Comparison of ENCODE assay signal across 8 cellular contexts in genomic region chr17:7280519-7281073, GRCh38. TPM values are rescaled to one million over a fixed set of nuclear protein-coding genes. Genes with fewer than 3 reads are reported as not detected.
DNase-seq lines count a peak whose midpoint lies in the region; ATAC-seq and TF ChIP-seq lines count a peak whose summit lies in the region.

No MANE protein-coding gene starts in this region.

- H3K9me3 ChIP-seq in T-helper 17 cell (ENCODE audit: control insufficient read depth, low read length, poor library complexity, severe bottlenecking), result no peaks in the 10 kb centered on the region
- no peaks in the 10 kb centered on the region for H3K9me3 ChIP-seq in left ventricle myocardium inferior (replicated peaks)
- no peaks in the 10 kb centered on the region for H3K9me3 ChIP-seq in prostate gland
- H3K9me3 ChIP-seq in upper lobe of right lung, result no peaks in the 10 kb centered on the region

- no peak overlapping the region for H3K27ac Mint-ChIP-seq in T-helper 17 cell

- peak; percentile 29 for TF ChIP-seq POLR2A in prostate gland (IDR thresholded peaks at IDR 0.05)

- peak overlapping the region; percentile 84 for H3K4me3 Mint-ChIP-seq in T-helper 17 cell

- peaks cover 33% of the 10 kb centered on the region for H3K27me3 Mint-ChIP-seq in T-helper 17 cell

- H3K4me3 ChIP-seq in H7 (ENCODE audit: insufficient read depth, low read depth, low read length) (peak overlapping the region; percentile 36), left ventricle myocardium inferior (peak overlapping the region; percentile 76), prostate gland (peak overlapping the region; percentile 34 to 41), upper lobe of right lung (peak overlapping the region; percentile 53)

- H3K27ac ChIP-seq in left ventricle myocardium inferior (replicated peaks) (peak overlapping the region; percentile 95), prostate gland (peak overlapping the region; percentile 77), upper lobe of right lung (peak overlapping the region; percentile 61)

- peak; percentile 90 for ATAC-seq in T-helper 17 cell
- peak; percentile 90 for ATAC-seq in upper lobe of right lung

- intact Hi-C loops in left ventricle myocardium inferior (cut with micrococcal nuclease) (no loop called here), prostate gland (cut with DNase I) (loop anchor here (1.0 to 10.0 kb wide), 3 partner anchors 16 to 236 kb away; partner anchors contain the start of genes ELP5 and SLC16A11), upper lobe of right lung (cut with DNase I) (no loop called here)

- under 1% methylated on average over 29 of the region's 29 CpGs for WGBS in prostate gland

- DNase-seq in DMS 273 treated with DMSO at 0.1 percent for 48 hours (lab: John Stamatoyannopoulos, UW) (peak; percentile 76), H7 (peak; percentile 91), NCI-H1105 (lab: John Stamatoyannopoulos, UW) (peak; percentile 89), T-helper 17 cell (peak; percentile 71 to 81 (median 74)), amniotic stem cell (lab: John Stamatoyannopoulos, UW) (peak; percentile 56), left ventricle myocardium inferior (peak; percentile 85), prostate gland (ENCODE audit: low spot score) (peak; percentile 74), upper lobe of right lung (peak; percentile 91)

- H3K36me3 ChIP-seq in H7 (replicated peaks; ENCODE audit: control insufficient read depth, insufficient read depth, low read length), result no peaks in the 10 kb centered on the region
- H3K36me3 ChIP-seq in left ventricle myocardium inferior, result peaks cover 22% of the 10 kb centered on the region
- H3K36me3 ChIP-seq in prostate gland, result no peaks in the 10 kb centered on the region
- H3K36me3 ChIP-seq in upper lobe of right lung, result no peaks in the 10 kb centered on the region

- TF ChIP-seq CTCF in left ventricle myocardium inferior (IDR thresholded peaks at IDR 0.05; ENCODE audit: borderline replicate concordance) (peak; percentile 98), prostate gland (IDR thresholded peaks at IDR 0.05) (peak; percentile 79 to 99 (median 88)), upper lobe of right lung (IDR thresholded peaks at IDR 0.05) (peak; percentile 95)

- peaks cover 17% of the 10 kb centered on the region for H3K27me3 ChIP-seq in H7 (ENCODE audit: control insufficient read depth, insufficient read depth, low read length)
- peaks cover 38% of the 10 kb centered on the region for H3K27me3 ChIP-seq in left ventricle myocardium inferior (ENCODE audit: low read depth)
- no peaks in the 10 kb centered on the region for H3K27me3 ChIP-seq in prostate gland (replicated peaks; ENCODE audit: insufficient read depth)
- no peaks in the 10 kb centered on the region for H3K27me3 ChIP-seq in upper lobe of right lung

- H3K36me3 Mint-ChIP-seq in T-helper 17 cell (ENCODE audit: low read depth), result no peaks in the 10 kb centered on the region

- peaks cover 22% of the 10 kb centered on the region for H3K4me1 Mint-ChIP-seq in T-helper 17 cell

- H3K4me1 ChIP-seq in left ventricle myocardium inferior (peaks cover 54% of the 10 kb centered on the region), prostate gland (replicated peaks) (peaks cover 9% of the 10 kb centered on the region), upper lobe of right lung (peaks cover 20% of the 10 kb centered on the region)

RNA-seq across cellular contexts. Expression of gene SLC2A4, which starts 0.9 kb away (rescaled TPM):
- 3.8 and 6.6 TPM in 2 replicates for total RNA-seq in H7 (2014; rRNA removed; shearing (Covaris generic))
- total RNA-seq in T-helper 17 cell (not detected), left ventricle myocardium inferior (146 TPM), prostate gland (10 to 100 TPM; 13.8 to 27.4 TPM), upper lobe of right lung (1.6 TPM)

RNA-seq across cellular contexts. Expression of gene YBX2, which starts 13.8 kb away (rescaled TPM):
- 12.2 and 21.8 TPM in 2 replicates for total RNA-seq in H7 (2014; rRNA removed; shearing (Covaris generic))
- total RNA-seq in T-helper 17 cell (not detected), left ventricle myocardium inferior (0.77 TPM), prostate gland (10 to 100 TPM in 1 of 2 donors, under 1 TPM in 1; 0.64 to 49.1 TPM), upper lobe of right lung (not detected)

RNA-seq across cellular contexts. Expression of gene CLDN7, which starts 18.3 kb away (rescaled TPM):
- total RNA-seq in H7 (2014; rRNA removed; shearing (Covaris generic)), result 30.8 and 40.8 TPM in 2 replicates
- total RNA-seq in T-helper 17 cell, result 1 to 10 TPM in 1 of 2 donors, under 1 TPM in 1; 0.78 to 1.2 TPM
- total RNA-seq in left ventricle myocardium inferior, result 1.6 TPM
- total RNA-seq in prostate gland, result 10 to 100 TPM; 42.0 to 45.8 TPM
- total RNA-seq in upper lobe of right lung, result 117 TPM

RNA-seq across cellular contexts. Expression of gene EIF5A, which starts 26.8 kb away (rescaled TPM):
- 865 and 1,116 TPM in 2 replicates for total RNA-seq in H7 (2014; rRNA removed; shearing (Covaris generic))
- total RNA-seq in T-helper 17 cell (100 to 1,000 TPM; 496 to 601 TPM), left ventricle myocardium inferior (250 TPM), prostate gland (100 to 1,000 TPM; 172 to 195 TPM), upper lobe of right lung (241 TPM)

RNA-seq across cellular contexts. Expression of gene ELP5, which starts 28.6 kb away (rescaled TPM):
- total RNA-seq in H7 (2014; rRNA removed; shearing (Covaris generic)), result 66.4 and 77.4 TPM in 2 replicates
- 10 to 100 TPM; 43.0 to 51.0 TPM for total RNA-seq in T-helper 17 cell
- total RNA-seq in left ventricle myocardium inferior, result 62.5 TPM
- total RNA-seq in prostate gland, result 10 to 100 TPM; 50.1 to 65.2 TPM
- 35.0 TPM for total RNA-seq in upper lobe of right lung

Comparison
In these comparisons a context has a peak if more than half of its experiments do, and no peak if none do; other contexts are left out.
1. Peak in every context shown above with its lines: DNase-seq, ATAC-seq, H3K4me3 ChIP-seq and H3K27ac ChIP-seq.
2. RNA of gene CLDN7, which starts 18.3 kb away (total RNA-seq): 117 TPM in upper lobe of right lung (single experiment), 42.0 to 45.8 TPM in prostate gland and 30.8 to 40.8 TPM in H7; 1.6 TPM in left ventricle myocardium inferior (single experiment) and 0.78 to 1.2 TPM in T-helper 17 cell; every median in the first group is over 10 times any median in the second.